ENCODE assay signal across 8 cellular contexts in genomic region chr5:168291281-168291960, GRCh38. TPM values are rescaled to one million over a fixed set of nuclear protein-coding genes. Genes with fewer than 3 reads are reported as not detected.
A peak's percentile ranks its signal among the peaks of the same experiment; 100 is the strongest.
DNase-seq lines count a peak whose midpoint lies in the region; ATAC-seq and TF ChIP-seq lines count a peak whose summit lies in the region.

WWC1 (plus strand) TSS chr5:168291645; CDS start chr5:168292153, 508 bp downstream.

- no peak within 1 kb of the TSS for H3K27ac ChIP-seq in HL-60 (replicated peaks)
- H3K27ac ChIP-seq in Peyer's patch, result peak within 1 kb of the TSS; percentile 55 to 86 (median 64)
- H3K27ac ChIP-seq in cardiac muscle cell, result no peak within 1 kb of the TSS

- H3K36me3 ChIP-seq in Peyer's patch, result no peaks in the 10 kb centered on the region
- H3K36me3 ChIP-seq in cardiac muscle cell, result no peaks in the 10 kb centered on the region

- TF ChIP-seq CTCF in HL-60 (IDR thresholded peaks at IDR 0.05; ENCODE audit: insufficient read depth, low read length), result no peak
- peak; percentile 11 to 65 (median 44) for TF ChIP-seq CTCF in Peyer's patch (IDR thresholded peaks at IDR 0.05)
- TF ChIP-seq CTCF in cardiac muscle cell (IDR thresholded peaks at IDR 0.05; ENCODE audit: low read depth, low read length), result peak; percentile 28

- TF ChIP-seq POLR2A in Peyer's patch (IDR thresholded peaks at IDR 0.05) (peak; percentile 83), erythroblast (IDR thresholded peaks at IDR 0.05; ENCODE audit: low read length) (no peak)

- ATAC-seq in GM21367 (IDR thresholded peaks at IDR 0.05; ENCODE audit: unreplicated experiment), result peak; percentile 77

- H3K4me1 ChIP-seq in Peyer's patch, result peaks cover 0 to 27% (median 4%) of the 10 kb centered on the region in 4 donors
- peaks cover 8% of the 10 kb centered on the region for H3K4me1 ChIP-seq in cardiac muscle cell (ENCODE audit: low read depth)

- peaks cover 0 to 3% (median 0%) of the 10 kb centered on the region in 4 donors for H3K9me3 ChIP-seq in Peyer's patch
- no peaks in the 10 kb centered on the region for H3K9me3 ChIP-seq in cardiac muscle cell (ENCODE audit: low read depth)

- DNase-seq in DMS114 treated with DMSO at 0.1 percent for 48 hours (lab: John Stamatoyannopoulos, UW; ENCODE audit: unreplicated experiment), result peak; percentile 54
- no peak for DNase-seq in HL-60 (ENCODE audit: low read depth in 1 of 2, low spot score in 1 of 2)
- peak; percentile 79 to 93 (median 93) for DNase-seq in Peyer's patch
- peak; percentile 16 for DNase-seq in activated gamma-delta T cell (lab: John Stamatoyannopoulos, UW)
- DNase-seq in cardiac muscle cell (ENCODE audit: low read depth in 1 of 2, low spot score in 1 of 2), result peak; percentile 53 to 83
- peak; percentile 47 for DNase-seq in putamen (ENCODE audit: low spot score)
- no peak for DNase-seq in erythroblast (lab: John Stamatoyannopoulos, UW)

- H3K27me3 ChIP-seq in HL-60 (ENCODE audit: insufficient read depth, poor library complexity, severe bottlenecking) (peaks cover 31% of the 10 kb centered on the region), Peyer's patch (no peaks in the 10 kb centered on the region), cardiac muscle cell (peaks cover 34% of the 10 kb centered on the region)

- H3K4me3 ChIP-seq in HL-60 (replicated peaks; ENCODE audit: insufficient read depth, low read length) (peak within 1 kb of the TSS; percentile 39), Peyer's patch (peak within 1 kb of the TSS; percentile 51 to 74 (median 56)), cardiac muscle cell (peak within 1 kb of the TSS; percentile 64)

RNA-seq across cellular contexts. Expression of gene WWC1, which starts in this region (rescaled TPM):
- total RNA-seq in Peyer's patch (10 to 100 TPM; 47.0 to 63.2 (median 52.8) TPM), cardiac muscle cell (8.6 and 9.7 TPM in 2 replicates)
- polyA plus RNA-seq in cardiac muscle cell, result 6.0 and 6.9 TPM in 2 replicates

Comparison
In these comparisons a context has a peak if more than half of its experiments do, and no peak if none do; other contexts are left out.
1. DNase-seq: peak in DMS114 treated with DMSO at 0.1 percent for 48 hours (single experiment), Peyer's patch (3 of 3), activated gamma-delta T cell (single experiment), cardiac muscle cell (2 of 2) and putamen (single experiment); none in HL-60 (0 of 2) and erythroblast (0 of 2).
2. H3K27ac ChIP-seq: peak in Peyer's patch (4 of 4); none in HL-60 (single experiment) and cardiac muscle cell (single experiment).
3. Peak in every context shown above with its lines, with median percentiles within 50 percentile points of each other: H3K4me3 ChIP-seq.